In the genomic region with DNA sequence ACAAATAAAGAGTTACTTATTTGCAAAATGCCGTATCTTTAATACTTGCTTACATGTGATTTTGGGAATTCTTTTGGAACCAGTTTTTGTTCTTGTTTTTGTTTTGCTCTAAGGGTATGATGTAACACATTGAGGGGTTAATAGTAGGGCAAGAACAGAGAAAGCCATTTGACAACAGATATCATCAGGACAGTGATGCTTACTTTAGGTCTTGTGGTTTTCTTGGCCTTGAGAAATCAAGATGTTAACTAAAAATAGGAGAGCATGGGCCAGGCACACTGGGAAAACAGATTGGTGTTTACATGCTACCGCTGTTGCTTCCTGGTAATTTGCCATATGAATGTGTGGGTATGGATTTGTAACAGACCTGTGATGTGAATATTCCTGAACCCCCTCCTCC, we compare ENCODE assay signal across 1 cellular context.
TF ChIP-seq lines count a peak whose summit lies in the region.

No MANE protein-coding gene starts in this region.

TF ChIP-seq in K562, 482 proteins besides CTCF, POLR2A, EP300 and RAD21 (continued from another document and continues in another):
- TF ChIP-seq, protein P1, sequence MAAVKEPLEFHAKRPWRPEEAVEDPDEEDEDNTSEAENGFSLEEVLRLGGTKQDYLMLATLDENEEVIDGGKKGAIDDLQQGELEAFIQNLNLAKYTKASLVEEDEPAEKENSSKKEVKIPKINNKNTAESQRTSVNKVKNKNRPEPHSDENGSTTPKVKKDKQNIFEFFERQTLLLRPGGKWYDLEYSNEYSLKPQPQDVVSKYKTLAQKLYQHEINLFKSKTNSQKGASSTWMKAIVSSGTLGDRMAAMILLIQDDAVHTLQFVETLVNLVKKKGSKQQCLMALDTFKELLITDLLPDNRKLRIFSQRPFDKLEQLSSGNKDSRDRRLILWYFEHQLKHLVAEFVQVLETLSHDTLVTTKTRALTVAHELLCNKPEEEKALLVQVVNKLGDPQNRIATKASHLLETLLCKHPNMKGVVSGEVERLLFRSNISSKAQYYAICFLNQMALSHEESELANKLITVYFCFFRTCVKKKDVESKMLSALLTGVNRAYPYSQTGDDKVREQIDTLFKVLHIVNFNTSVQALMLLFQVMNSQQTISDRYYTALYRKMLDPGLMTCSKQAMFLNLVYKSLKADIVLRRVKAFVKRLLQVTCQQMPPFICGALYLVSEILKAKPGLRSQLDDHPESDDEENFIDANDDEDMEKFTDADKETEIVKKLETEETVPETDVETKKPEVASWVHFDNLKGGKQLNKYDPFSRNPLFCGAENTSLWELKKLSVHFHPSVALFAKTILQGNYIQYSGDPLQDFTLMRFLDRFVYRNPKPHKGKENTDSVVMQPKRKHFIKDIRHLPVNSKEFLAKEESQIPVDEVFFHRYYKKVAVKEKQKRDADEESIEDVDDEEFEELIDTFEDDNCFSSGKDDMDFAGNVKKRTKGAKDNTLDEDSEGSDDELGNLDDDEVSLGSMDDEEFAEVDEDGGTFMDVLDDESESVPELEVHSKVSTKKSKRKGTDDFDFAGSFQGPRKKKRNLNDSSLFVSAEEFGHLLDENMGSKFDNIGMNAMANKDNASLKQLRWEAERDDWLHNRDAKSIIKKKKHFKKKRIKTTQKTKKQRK (IDR thresholded peaks at IDR 0.05; ENCODE audit: borderline replicate concordance, low read depth, low read length) = no peak
- TF ChIP-seq IRF2 (CRISPR knock-in tag; IDR thresholded peaks at IDR 0.05) (no peak), BDP1 (IDR thresholded peaks at IDR 0.05; ENCODE audit: insufficient read depth, insufficient read length) (no peak), L3MBTL2 (IDR thresholded peaks at IDR 0.05) (no peak; the same call in 1 of the 2 replicates), PYGO2 (tag; IDR thresholded peaks at IDR 0.05) (no peak), ZNF586 (CRISPR knock-in tag; conservative IDR thresholded peaks at IDR 0.05) (no peak), MLLT1 (IDR thresholded peaks at IDR 0.05) (peak in 1 of 2 experiments; percentile 55; a peak in 1 of 4 replicates), FOXA1 (IDR thresholded peaks at IDR 0.05; ENCODE audit: borderline replicate concordance) (no peak), TEAD1 (CRISPR knock-in tag; IDR thresholded peaks at IDR 0.05) (no peak), SIN3B (IDR thresholded peaks at IDR 0.05; ENCODE audit: low read depth) (no peak), HDAC1 (IDR thresholded peaks at IDR 0.05) (peak in 1 of 2 experiments; percentile 63; a peak in 2 of 4 replicates), MEIS2 (IDR thresholded peaks at IDR 0.05; ENCODE audit: partially characterized antibody) (peak; percentile 61), ZBTB17 (CRISPR knock-in tag; IDR thresholded peaks at IDR 0.05) (no peak), RFX5 (IDR thresholded peaks at IDR 0.05; ENCODE audit: low read depth, low read length) (no peak), CEBPG (CRISPR knock-in tag; IDR thresholded peaks at IDR 0.05) (peak; percentile 61; the same call in 1 of the 2 replicates), CEBPG (tag; conservative IDR thresholded peaks at IDR 0.05 in 1 of 2, IDR thresholded peaks at IDR 0.05 in 1 of 2) (peak; percentile 94 to 95), PML (IDR thresholded peaks at IDR 0.05; ENCODE audit: low read length) (no peak), TGIF2 (CRISPR knock-in tag; IDR thresholded peaks at IDR 0.05) (no peak), PRPF4 (IDR thresholded peaks at IDR 0.05; ENCODE audit: insufficient read depth, low read depth, low read length, poor library complexity, severe bottlenecking) (no peak), NR2C1 (IDR thresholded peaks at IDR 0.05) (no peak), NR2C1 (tag; IDR thresholded peaks at IDR 0.05) (0 out of 2 replicates have a peak, but pooled peaks have one; percentile 22), CBFA2T3 (IDR thresholded peaks at IDR 0.05) (peak; percentile 20; the same call in 1 of the 2 replicates), JUND (IDR thresholded peaks at IDR 0.05; ENCODE audit: borderline replicate concordance, low read depth, low read length) (peak; percentile 81), JUND (tag; IDR thresholded peaks at IDR 0.05; ENCODE audit: borderline replicate concordance, low read depth, low read length) (peak; percentile 72; the same call in 1 of the 3 replicates), CCNT2 (IDR thresholded peaks at IDR 0.05; ENCODE audit: borderline replicate concordance, extremely low read depth, insufficient read length, low read depth, low read length) (no peak), NCOA2 (IDR thresholded peaks at IDR 0.05; ENCODE audit: partially characterized antibody in 2 of 2) (no peak), ARNT (IDR thresholded peaks at IDR 0.05) (0 out of 4 replicates have a peak, but pooled peaks of 1 of the 2 experiments have one; percentile 17), ZBTB40 (IDR thresholded peaks at IDR 0.05) (no peak), ZBTB40 (CRISPR knock-in tag; IDR thresholded peaks at IDR 0.05) (no peak), SMAD4 (CRISPR knock-in tag; conservative IDR thresholded peaks at IDR 0.05) (peak; percentile 45), BRCA1 (IDR thresholded peaks at IDR 0.05) (no peak), BRCA1 (CRISPR knock-in tag; IDR thresholded peaks at IDR 0.05) (no peak), ATF3 (IDR thresholded peaks at IDR 0.05) (peak; percentile 88), ATF3 (CRISPR knock-in tag; conservative IDR thresholded peaks at IDR 0.05) (no peak), ZNF717 (CRISPR knock-in tag; IDR thresholded peaks at IDR 0.05) (no peak), KDM4B (IDR thresholded peaks at IDR 0.05; ENCODE audit: borderline replicate concordance in 2 of 2, low read depth in 1 of 2) (no peak), SNRNP70 (optimal IDR thresholded peaks at IDR 0.05; ENCODE audit: low read depth, low read length) (no peak), SOX6 (IDR thresholded peaks at IDR 0.05) (peak; percentile 84; the same call in 1 of the 2 replicates), U2AF1 (optimal IDR thresholded peaks at IDR 0.05; ENCODE audit: low read depth, low read length) (no peak), SRF (CRISPR knock-in tag; IDR thresholded peaks at IDR 0.05) (no peak), NEUROD1 (IDR thresholded peaks at IDR 0.05; ENCODE audit: borderline replicate concordance, low read depth, low read length, partially characterized antibody) (no peak), MCM5 (IDR thresholded peaks at IDR 0.05; ENCODE audit: low read depth) (no peak), PTRF (tag; IDR thresholded peaks at IDR 0.05) (no peak), PCBP1 (IDR thresholded peaks at IDR 0.05; ENCODE audit: low read depth, low read length, poor library complexity, severe bottlenecking) (no peak), SMARCA4 (IDR thresholded peaks at IDR 0.05) (peak; percentile 42; the same call in 1 of the 2 replicates), ZNF274 (IDR thresholded peaks at IDR 0.05; ENCODE audit: borderline replicate concordance, low read depth, low read length) (no peak), ESRRA (IDR thresholded peaks at IDR 0.05; ENCODE audit: borderline replicate concordance, low read depth) (peak; percentile 92; the same call in 1 of the 2 replicates), RBFOX2 (IDR thresholded peaks at IDR 0.05; ENCODE audit: low read depth, low read length) (no peak), TBL1XR1 (IDR thresholded peaks at IDR 0.05; ENCODE audit: low read length in 2 of 2) (peak in 1 of 2 experiments; percentile 88; a peak in 1 of 4 replicates), STAT5A (IDR thresholded peaks at IDR 0.05; ENCODE audit: borderline replicate concordance, low read length) (no peak), FOXO4 (CRISPR knock-in tag; IDR thresholded peaks at IDR 0.05) (no peak), ZNF146 (CRISPR knock-in tag; IDR thresholded peaks at IDR 0.05; ENCODE audit: unreplicated experiment) (peak; percentile 94), NCOA4 (IDR thresholded peaks at IDR 0.05; ENCODE audit: partially characterized antibody) (no peak), SMAD3 (CRISPR knock-in tag; conservative IDR thresholded peaks at IDR 0.05) (no peak)
- TF ChIP-seq, protein P2, sequence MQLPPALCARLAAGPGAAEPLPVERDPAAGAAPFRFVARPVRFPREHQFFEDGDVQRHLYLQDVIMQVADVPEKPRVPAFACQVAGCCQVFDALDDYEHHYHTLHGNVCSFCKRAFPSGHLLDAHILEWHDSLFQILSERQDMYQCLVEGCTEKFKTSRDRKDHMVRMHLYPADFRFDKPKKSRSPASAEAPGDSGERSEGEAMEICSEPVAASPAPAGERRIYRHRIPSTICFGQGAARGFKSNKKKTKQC (CRISPR knock-in tag; IDR thresholded peaks at IDR 0.05) = no peak
